In genomic region chr17:18993876-18994275, GRCh38 we compare ENCODE assay signal across 25 cellular contexts. TPM values are rescaled to one million over a fixed set of nuclear protein-coding genes. Genes with fewer than 3 reads are reported as not detected.
DNase-seq lines count a peak whose midpoint lies in the region; ATAC-seq and TF ChIP-seq lines count a peak whose summit lies in the region.
"Had no signal": no experiment of that assay in that cellular context is flagged by ENCODE, and none has a peak within 500 bp of the region (broad histone marks: within the 10 kb centered on the region; RNA-seq: fewer than 3 reads in every experiment).

No MANE protein-coding gene starts in this region.

- WGBS in IMR-90 (ENCODE audit: extremely low coverage in 2 of 2, insufficient read length in 1 of 2), 2 experiments = 48% methylated on average over 3 of the region's 9 CpGs; no CpG with 5 or more reads in 1 of the 2 experiments

- H3K9me3 ChIP-seq in IMR-90 (ENCODE audit: control insufficient read depth, insufficient read depth, low read length) = peaks cover 6% of the 10 kb centered on the region

- intact Hi-C loops in IMR-90 (cut with micrococcal nuclease) (no loop called here), left colon (cut with DNase I, micrococcal nuclease) (no loop called here)
- intact Hi-C loops in activated T-helper 1 cell treated with anti-CD3 and anti-CD28 coated beads, Interleukin-12 subunit alpha, Interleukin-12 subunit beta, Interleukin-2, Interleukin-4 antibody, amounts not matched to agents 30 ng/mL and 10 ng/mL and 1 ng/mL, durations not matched to agents 14 hours and 24 hours and 36 hours (cut with micrococcal nuclease) = no loop called here

- no peak overlapping the region; the same call in 1 of the 2 replicates for H4K5ac ChIP-seq in IMR-90 (ENCODE audit: low read depth, low read length)

- peak overlapping the region; percentile 45; the same call in 1 of the 2 replicates for H3K18ac ChIP-seq in IMR-90 (ENCODE audit: low read depth, low read length)

- in situ Hi-C loops in IMR-90 (cut with MboI; ENCODE audit: low sequenced_read_pairs) (no loop called here), G401 (cut with HindIII; ENCODE audit: low sequenced_read_pairs) (no loop called here)

- peak overlapping the region; percentile 30; the same call in 1 of the 2 replicates for H2BK120ac ChIP-seq in IMR-90 (ENCODE audit: low read depth, low read length)

- peak overlapping the region; percentile 74 for H2AK9ac ChIP-seq in IMR-90 (replicated peaks; ENCODE audit: low read depth, low read length, poor library complexity)

- H3K4me2 ChIP-seq in IMR-90 (ENCODE audit: low read depth, low read length) = peak overlapping the region; percentile 38
- H3K4me2 ChIP-seq: A549 had no signal

- no peak overlapping the region for H3K4me3 Mint-ChIP-seq in activated CD8-positive, alpha-beta T cell treated with anti-CD3 and anti-CD28 coated beads, Interleukin-2, amount 10 ng/mL, durations not matched to agents 7 days and 5 days
- no peak overlapping the region for H3K4me3 Mint-ChIP-seq in activated T-helper 1 cell treated with anti-CD3 and anti-CD28 coated beads, Interleukin-12 subunit alpha, Interleukin-12 subunit beta, Interleukin-2, Interleukin-4 antibody, amounts not matched to agents 30 ng/mL and 10 ng/mL and 1 ng/mL, durations not matched to agents 14 hours and 24 hours and 36 hours

- H2BK15ac ChIP-seq in IMR-90 (ENCODE audit: low read depth, low read length) = no peak overlapping the region

- POLR2A ChIA-PET in IMR-90 (lab: Charles Lee; ENCODE audit: unreplicated experiment) = no interaction called here
- POLR2A ChIA-PET in activated CD8-positive, alpha-beta T cell treated with anti-CD3 and anti-CD28 coated beads, Interleukin-2, amount 10 ng/mL, durations not matched to agents 7 days and 5 days (lab: Charles Lee) = no interaction called here

- H3K9me3 Mint-ChIP-seq in activated CD8-positive, alpha-beta T cell treated with anti-CD3 and anti-CD28 coated beads, Interleukin-2, amount 10 ng/mL, durations not matched to agents 7 days and 5 days (ENCODE audit: insufficient read depth) = peaks cover 6% of the 10 kb centered on the region
- H3K9me3 Mint-ChIP-seq in activated T-helper 1 cell treated with anti-CD3 and anti-CD28 coated beads, Interleukin-12 subunit alpha, Interleukin-12 subunit beta, Interleukin-2, Interleukin-4 antibody, amounts not matched to agents 30 ng/mL and 10 ng/mL and 1 ng/mL, durations not matched to agents 14 hours and 24 hours and 36 hours = peaks cover 14% of the 10 kb centered on the region

- TF ChIP-seq POLR2A in IMR-90 (IDR thresholded peaks at IDR 0.05; ENCODE audit: low read depth, low read length) = no peak

- H3K9ac ChIP-seq in IMR-90 (ENCODE audit: low read depth, low read length) = peak overlapping the region; percentile 3; the same call in 1 of the 2 replicates

- H3K14ac ChIP-seq in IMR-90 (replicated peaks; ENCODE audit: low read depth, low read length) = peak overlapping the region; percentile 54; the same call in 1 of the 2 replicates

- H3K9me1 ChIP-seq in IMR-90 (ENCODE audit: insufficient read depth, low read length) = peaks cover 4% of the 10 kb centered on the region

- H3K4me3 ChIP-seq in IMR-90 (ENCODE audit: insufficient read depth, low read depth, low read length) = no peak overlapping the region
- no peak overlapping the region for H3K4me3 ChIP-seq in choroid plexus epithelial cell (ENCODE audit: low read depth, low read length)
- H3K4me3 ChIP-seq: A549, cardiac muscle cell, esophagus muscularis mucosa had no signal

- H2AK5ac ChIP-seq in IMR-90 (ENCODE audit: low read depth, low read length) = peak overlapping the region; percentile 49; the same call in 1 of the 2 replicates

- H2AFZ ChIP-seq in IMR-90 (replicated peaks; ENCODE audit: low read length, poor library complexity) = peak overlapping the region; percentile 23

- 0 out of 2 replicates have a peak overlapping the region, but pooled peaks have one; percentile 18 for H2BK20ac ChIP-seq in IMR-90 (ENCODE audit: low read depth, low read length)

- no peak overlapping the region for H3K23ac ChIP-seq in IMR-90 (ENCODE audit: low read depth, low read length)

- H4K20me1 ChIP-seq in IMR-90 (ENCODE audit: insufficient read depth, low read length) = peaks cover 45% of the 10 kb centered on the region

- DNase-seq in AG08396 (ENCODE audit: low spot score) (peak; percentile 62), IMR-90 (peak; percentile 83), choroid plexus epithelial cell (ENCODE audit: low read depth) (peak; percentile 87), left colon (no peak), G401 (ENCODE audit: low spot score) (no peak), NCI-H1436 treated with DMSO at 0.1 percent for 48 hours (lab: John Stamatoyannopoulos, UW) (no peak)
- DNase-seq in activated CD8-positive, alpha-beta T cell treated with anti-CD3 and anti-CD28 coated beads, Interleukin-2, amount 10 ng/mL, durations not matched to agents 7 days and 5 days = no peak
- DNase-seq in activated T-helper 1 cell treated with anti-CD3 and anti-CD28 coated beads, Interleukin-12 subunit alpha, Interleukin-12 subunit beta, Interleukin-2, Interleukin-4 antibody, amounts not matched to agents 30 ng/mL and 10 ng/mL and 1 ng/mL, durations not matched to agents 14 hours and 24 hours and 36 hours (ENCODE audit: low spot score) = no peak
- DNase-seq: activated CD4-positive, alpha-beta T cell treated with anti-CD3 and anti-CD28 coated beads, Interleukin-2, amount 10 ng/mL, durations not matched to agents 7 days and 5 days; activated effector memory CD4-positive, alpha-beta T cell treated with Interleukin-2 at 50 U/mL for 16 hours; glutamatergic neuron; NCI-H1436; NCI-H748 treated with DMSO at 0.1 percent for 48 hours; occipital lobe; OCI-M1; SHP77 treated with DMSO at 0.1 percent for 48 hours; stimulated activated CD4-positive, alpha-beta T cell treated with anti-CD3 and anti-CD28 coated beads, Interleukin-4, amount 100 ng/mL, for 4 hours; T-cell had no signal

- peaks cover 10% of the 10 kb centered on the region for H3K4me1 ChIP-seq in IMR-90 (ENCODE audit: control insufficient read depth, insufficient read depth, low read length)
- H3K4me1 ChIP-seq: esophagus muscularis mucosa had no signal

- ATAC-seq in IMR-90 (ENCODE audit: low read depth) = peak; percentile 94
- ATAC-seq in left colon = peak; percentile 15
- no peak for ATAC-seq in activated CD8-positive, alpha-beta T cell treated with anti-CD3 and anti-CD28 coated beads, Interleukin-2, amount 10 ng/mL, durations not matched to agents 7 days and 5 days
- ATAC-seq: A549 had no signal

- CTCF ChIA-PET in IMR-90 (lab: Yijun Ruan, JAX) = no interaction called here
- CTCF ChIA-PET in activated CD8-positive, alpha-beta T cell treated with anti-CD3 and anti-CD28 coated beads, Interleukin-2, amount 10 ng/mL, durations not matched to agents 7 days and 5 days (lab: Charles Lee) = no interaction called here

- dilution Hi-C loops in IMR-90 (cut with HindIII; ENCODE audit: low sequenced_read_pairs, unreplicated experiment) = no loop called here

- peak overlapping the region; percentile 63 for H3K27ac ChIP-seq in IMR-90 (ENCODE audit: insufficient read depth, low read length)
- H3K27ac ChIP-seq: A549, C4-2B, cardiac muscle cell, esophagus muscularis mucosa, HL-60 had no signal

- no peaks in the 10 kb centered on the region for H3K27me3 Mint-ChIP-seq in activated CD8-positive, alpha-beta T cell treated with anti-CD3 and anti-CD28 coated beads, Interleukin-2, amount 10 ng/mL, durations not matched to agents 7 days and 5 days (ENCODE audit: low read depth)
- H3K27me3 Mint-ChIP-seq in activated T-helper 1 cell treated with anti-CD3 and anti-CD28 coated beads, Interleukin-12 subunit alpha, Interleukin-12 subunit beta, Interleukin-2, Interleukin-4 antibody, amounts not matched to agents 30 ng/mL and 10 ng/mL and 1 ng/mL, durations not matched to agents 14 hours and 24 hours and 36 hours (ENCODE audit: insufficient read depth) = no peaks in the 10 kb centered on the region
- H3K27me3 Mint-ChIP-seq: activated CD4-positive, alpha-beta T cell treated with anti-CD3 and anti-CD28 coated beads, Interleukin-2, amount 10 ng/mL, durations not matched to agents 7 days and 5 days; T-cell had no signal

- peak overlapping the region; percentile 38 to 71; a peak in 2 of 4 replicates for H4K8ac ChIP-seq in IMR-90 (ENCODE audit: low read depth in 2 of 2, low read length in 2 of 2)

- no peak; the same call in 1 of the 2 replicates for TF ChIP-seq RAD21 in IMR-90 (IDR thresholded peaks at IDR 0.05; ENCODE audit: low read length)

- H3K36me3 ChIP-seq in IMR-90 (ENCODE audit: control insufficient read depth, insufficient read depth, low read length) = peaks cover 15% of the 10 kb centered on the region
- H3K36me3 ChIP-seq: cardiac muscle cell, esophagus muscularis mucosa had no signal

- peak overlapping the region; percentile 33 for H2BK5ac ChIP-seq in IMR-90 (ENCODE audit: low read depth, low read length, poor library complexity, severe bottlenecking)

- H4K91ac ChIP-seq in IMR-90 (ENCODE audit: insufficient read depth, low read depth, low read length) = no peak overlapping the region; the same call in 1 of the 2 replicates

- H3K27ac Mint-ChIP-seq in activated CD8-positive, alpha-beta T cell treated with anti-CD3 and anti-CD28 coated beads, Interleukin-2, amount 10 ng/mL, durations not matched to agents 7 days and 5 days = no peak overlapping the region
- no peak overlapping the region for H3K27ac Mint-ChIP-seq in activated T-helper 1 cell treated with anti-CD3 and anti-CD28 coated beads, Interleukin-12 subunit alpha, Interleukin-12 subunit beta, Interleukin-2, Interleukin-4 antibody, amounts not matched to agents 30 ng/mL and 10 ng/mL and 1 ng/mL, durations not matched to agents 14 hours and 24 hours and 36 hours
- H3K27ac Mint-ChIP-seq: activated CD4-positive, alpha-beta T cell treated with anti-CD3 and anti-CD28 coated beads, Interleukin-2, amount 10 ng/mL, durations not matched to agents 7 days and 5 days; T-cell had no signal

- H3K79me1 ChIP-seq in IMR-90 (ENCODE audit: low read depth in 1 of 2, low read length in 2 of 2) = peaks cover 20 to 88% of the 10 kb centered on the region in 2 experiments; a peak in 3 of 4 replicates

- 0 out of 2 replicates have a peak, but pooled peaks have one; percentile 8 for TF ChIP-seq CTCF in IMR-90 (conservative IDR thresholded peaks at IDR 0.05; ENCODE audit: low read depth, low read length)
- no peak for TF ChIP-seq CTCF in choroid plexus epithelial cell (conservative IDR thresholded peaks at IDR 0.05; ENCODE audit: low read depth, low read length)

- peak overlapping the region; percentile 4; the same call in 1 of the 2 replicates for H3K4ac ChIP-seq in IMR-90 (ENCODE audit: low read depth, low read length)

- H3K4me1 Mint-ChIP-seq in activated CD8-positive, alpha-beta T cell treated with anti-CD3 and anti-CD28 coated beads, Interleukin-2, amount 10 ng/mL, durations not matched to agents 7 days and 5 days (ENCODE audit: low read depth) = peaks cover 22% of the 10 kb centered on the region
- peaks cover 13% of the 10 kb centered on the region for H3K4me1 Mint-ChIP-seq in activated T-helper 1 cell treated with anti-CD3 and anti-CD28 coated beads, Interleukin-12 subunit alpha, Interleukin-12 subunit beta, Interleukin-2, Interleukin-4 antibody, amounts not matched to agents 30 ng/mL and 10 ng/mL and 1 ng/mL, durations not matched to agents 14 hours and 24 hours and 36 hours (ENCODE audit: low read depth)

- BruUV-seq in IMR-90 (replicated peaks; lab: Mats Ljungman, UMichigan) = no TSS peak

- no peaks in the 10 kb centered on the region for H3K27me3 ChIP-seq in IMR-90 (ENCODE audit: control insufficient read depth, insufficient read depth, low read length)
- H3K27me3 ChIP-seq: cardiac muscle cell, esophagus muscularis mucosa had no signal

- peaks cover 14% of the 10 kb centered on the region for H3K36me3 Mint-ChIP-seq in activated CD8-positive, alpha-beta T cell treated with anti-CD3 and anti-CD28 coated beads, Interleukin-2, amount 10 ng/mL, durations not matched to agents 7 days and 5 days (ENCODE audit: low read depth)
- peaks cover 16% of the 10 kb centered on the region for H3K36me3 Mint-ChIP-seq in activated T-helper 1 cell treated with anti-CD3 and anti-CD28 coated beads, Interleukin-12 subunit alpha, Interleukin-12 subunit beta, Interleukin-2, Interleukin-4 antibody, amounts not matched to agents 30 ng/mL and 10 ng/mL and 1 ng/mL, durations not matched to agents 14 hours and 24 hours and 36 hours (ENCODE audit: low read depth)

- H3K56ac ChIP-seq in IMR-90 (ENCODE audit: extremely low read depth, insufficient read depth, low read length) = no peak overlapping the region

RNA-seq across cellular contexts. Expression of gene FAM83G, which starts 10.7 kb away (rescaled TPM):
- total RNA-seq in IMR-90 (2012; rRNA removed) = 9.5 and 10.3 TPM in 2 replicates
- polyA plus RNA-seq in IMR-90 (2012; rRNA removed) = 12.6 and 14.1 TPM in 2 replicates
- 7.5 and 10.0 TPM in 2 replicates for polyA plus RNA-seq in IMR-90 (2012; cell fraction: cytosol; rRNA removed)
- 16.3 and 36.3 TPM in 2 replicates for polyA plus RNA-seq in IMR-90 (2012; cell fraction: nucleus; rRNA removed; ENCODE audit: low replicate concordance)
- 10 to 100 TPM; 29.7 to 34.7 TPM for total RNA-seq in left colon
- total RNA-seq in activated CD8-positive, alpha-beta T cell treated with anti-CD3 and anti-CD28 coated beads, Interleukin-2, amount 10 ng/mL, durations not matched to agents 7 days and 5 days = 1 to 10 TPM; 4.0 to 4.5 TPM
- 13.0 and 13.2 TPM in 2 replicates for total RNA-seq in activated T-helper 1 cell treated with anti-CD3 and anti-CD28 coated beads, Interleukin-12 subunit alpha, Interleukin-12 subunit beta, Interleukin-2, Interleukin-4 antibody, amounts not matched to agents 30 ng/mL and 10 ng/mL and 1 ng/mL, durations not matched to agents 14 hours and 24 hours and 36 hours
- total RNA-seq in G401 (2014; rRNA removed; shearing (Covaris generic)) = 10.2 and 16.7 TPM in 2 replicates

RNA-seq across cellular contexts. Expression of gene SLC5A10, which starts 41.9 kb away (rescaled TPM):
- total RNA-seq in IMR-90 (2012; rRNA removed) = not detected in 2 replicates
- not detected in 2 replicates for polyA plus RNA-seq in IMR-90 (2012; rRNA removed)
- not detected in 2 replicates for polyA plus RNA-seq in IMR-90 (2012; cell fraction: cytosol; rRNA removed)
- polyA plus RNA-seq in IMR-90 (2012; cell fraction: nucleus; rRNA removed; ENCODE audit: low replicate concordance) = 0.04 TPM in 1 of 2 replicates, not detected in the other
- total RNA-seq in left colon = under 1 TPM in 1 of 2 donors, not detected in 1; 0.31 TPM
- not detected for total RNA-seq in activated CD8-positive, alpha-beta T cell treated with anti-CD3 and anti-CD28 coated beads, Interleukin-2, amount 10 ng/mL, durations not matched to agents 7 days and 5 days
- total RNA-seq in activated T-helper 1 cell treated with anti-CD3 and anti-CD28 coated beads, Interleukin-12 subunit alpha, Interleukin-12 subunit beta, Interleukin-2, Interleukin-4 antibody, amounts not matched to agents 30 ng/mL and 10 ng/mL and 1 ng/mL, durations not matched to agents 14 hours and 24 hours and 36 hours = not detected in 2 replicates
- total RNA-seq in G401 (2014; rRNA removed; shearing (Covaris generic)) = not detected in 2 replicates
- total RNA-seq: activated CD4-positive, alpha-beta T cell treated with anti-CD3 and anti-CD28 coated beads, Interleukin-2, amount 10 ng/mL, durations not matched to agents 7 days and 5 days; esophagus muscularis mucosa; M059J; occipital lobe; urinary bladder had no signal
- polyA plus RNA-seq: cardiac muscle cell had no signal

RNA-seq across cellular contexts. Expression of gene GRAP, which starts 52.9 kb away (rescaled TPM):
- total RNA-seq in IMR-90 (2012; rRNA removed) (under 0.01 TPM in 1 of 2 replicates, not detected in the other), left colon (1 to 10 TPM in 1 of 2 donors, under 1 TPM in 1; 0.79 to 1.5 TPM)
- 0.13 and 0.14 TPM in 2 replicates for polyA plus RNA-seq in IMR-90 (2012; rRNA removed)
- polyA plus RNA-seq in IMR-90 (2012; cell fraction: cytosol; rRNA removed) = 0.05 TPM in 1 of 2 replicates, not detected in the other
- 0.14 and 0.22 TPM in 2 replicates for polyA plus RNA-seq in IMR-90 (2012; cell fraction: nucleus; rRNA removed; ENCODE audit: low replicate concordance)
- total RNA-seq in activated CD8-positive, alpha-beta T cell treated with anti-CD3 and anti-CD28 coated beads, Interleukin-2, amount 10 ng/mL, durations not matched to agents 7 days and 5 days = 10 to 100 TPM; 25.9 to 26.3 TPM
- total RNA-seq in activated T-helper 1 cell treated with anti-CD3 and anti-CD28 coated beads, Interleukin-12 subunit alpha, Interleukin-12 subunit beta, Interleukin-2, Interleukin-4 antibody, amounts not matched to agents 30 ng/mL and 10 ng/mL and 1 ng/mL, durations not matched to agents 14 hours and 24 hours and 36 hours = 10.2 and 13.3 TPM in 2 replicates
- total RNA-seq in G401 (2014; rRNA removed; shearing (Covaris generic)) = 1.3 and 5.2 TPM in 2 replicates
- polyA plus RNA-seq: cardiac muscle cell had no signal

Comparison
In these comparisons a context has a peak if more than half of its experiments do, and no peak if none do; other contexts are left out.
1. DNase-seq: peak in AG08396 (single experiment), IMR-90 (single experiment) and choroid plexus epithelial cell (single experiment); none in left colon (0 of 2), activated CD8-positive, alpha-beta T cell treated with anti-CD3 and anti-CD28 coated beads, Interleukin-2, amount 10 ng/mL, durations not matched to agents 7 days and 5 days (single experiment), activated T-helper 1 cell treated with anti-CD3 and anti-CD28 coated beads, Interleukin-12 subunit alpha, Interleukin-12 subunit beta, Interleukin-2, Interleukin-4 antibody, amounts not matched to agents 30 ng/mL and 10 ng/mL and 1 ng/mL, durations not matched to agents 14 hours and 24 hours and 36 hours (single experiment), G401 (single experiment) and NCI-H1436 treated with DMSO at 0.1 percent for 48 hours (single experiment).